Comparison of ENCODE assay signal across 8 cellular contexts in the genomic region with DNA sequence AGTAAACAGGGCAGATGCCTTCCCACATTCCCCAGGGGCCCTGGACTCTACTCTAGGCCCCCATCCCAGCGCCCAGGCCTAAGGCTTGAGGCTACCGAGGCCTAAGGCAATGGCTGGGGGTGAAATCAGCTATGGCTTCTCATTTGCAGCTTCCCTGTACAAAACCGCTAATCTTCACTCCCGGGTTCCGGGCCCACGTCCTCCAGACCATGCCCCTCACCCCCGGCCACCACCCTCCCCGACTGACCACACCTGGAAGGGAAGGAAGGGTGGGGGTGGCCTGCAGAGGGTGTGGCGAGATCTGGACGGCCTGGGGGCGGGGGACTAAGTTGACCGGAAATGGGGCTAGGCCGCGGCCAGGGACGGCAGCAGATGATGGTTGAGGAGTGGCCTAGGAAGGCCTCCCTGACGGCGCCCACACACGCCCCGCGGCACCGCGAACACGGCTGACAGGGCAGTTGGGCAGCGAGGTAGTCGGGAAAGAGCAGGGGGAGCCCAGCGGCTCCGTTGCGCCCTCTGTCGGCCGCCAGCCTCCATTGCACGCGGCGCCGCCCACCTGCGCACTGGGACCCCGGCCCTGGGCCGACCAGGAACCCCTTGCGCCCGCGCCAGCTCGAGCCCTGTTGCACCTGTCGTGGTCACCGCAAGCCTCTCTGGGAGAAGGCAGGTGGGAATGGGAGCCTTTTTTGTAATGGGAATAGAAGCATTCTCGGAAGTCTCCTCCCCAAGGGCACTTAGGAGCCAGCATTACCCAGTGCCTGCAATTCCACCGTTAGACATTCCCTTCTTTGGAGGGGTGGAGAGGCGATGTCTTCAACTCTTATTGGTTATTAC.
A peak's percentile ranks its signal among the peaks of the same experiment; 100 is the strongest.
DNase-seq lines count a peak whose midpoint lies in the region; ATAC-seq and TF ChIP-seq lines count a peak whose summit lies in the region.

No MANE protein-coding gene starts in this region.

- H3K27me3 ChIP-seq in HL-60 (ENCODE audit: insufficient read depth, poor library complexity, severe bottlenecking) = no peaks in the 10 kb centered on the region

- TF ChIP-seq CTCF in HL-60 (IDR thresholded peaks at IDR 0.05; ENCODE audit: insufficient read depth, low read length) (peak; percentile 80), nephron progenitor cell (IDR thresholded peaks at IDR 0.05) (peak; percentile 98)

- H3K9me3 Mint-ChIP-seq in nephron progenitor cell = no peaks in the 10 kb centered on the region

- H3K27me3 Mint-ChIP-seq in nephron progenitor cell (ENCODE audit: low read depth, poor library complexity) = peaks cover 8% of the 10 kb centered on the region

- DNase-seq in Ammon's horn (ENCODE audit: low spot score) (peak; percentile 66), HL-60 (ENCODE audit: low read depth in 1 of 2, low spot score in 1 of 2) (peak; percentile 35 to 39), RKO (ENCODE audit: low spot score) (peak; percentile 27), fibroblast of the conjunctiva (ENCODE audit: low read depth) (peak; percentile 34), nephron progenitor cell (peak; percentile 76), substantia nigra (lab: John Stamatoyannopoulos, UW) (peak in 46 of 49 donors; percentile 1 to 72 (median 51))
- DNase-seq in activated T-helper 9 cell treated with anti-CD3 and anti-CD28 coated beads, Interleukin-2, amount 50 U/mL, for 16 hours (ENCODE audit: low read depth) = peak; percentile 36

- no peak overlapping the region for H3K27ac Mint-ChIP-seq in nephron progenitor cell

- peak; percentile 81 for ATAC-seq in GM19043 (IDR thresholded peaks at IDR 0.05; ENCODE audit: low read depth, unreplicated experiment)

- H3K4me3 Mint-ChIP-seq in nephron progenitor cell = peak overlapping the region; percentile 38

- H3K4me3 ChIP-seq in HL-60 (replicated peaks; ENCODE audit: insufficient read depth, low read length) = peak overlapping the region; percentile 47

- H3K27ac ChIP-seq in HL-60 (replicated peaks) (no peak overlapping the region), substantia nigra (ENCODE audit: low read depth, low read length, poor library complexity, severe bottlenecking) (peak overlapping the region; percentile 89)

- H3K36me3 Mint-ChIP-seq in nephron progenitor cell (ENCODE audit: low read depth) = no peaks in the 10 kb centered on the region

- H3K4me1 Mint-ChIP-seq in nephron progenitor cell = peaks cover 37% of the 10 kb centered on the region
